ENCODE assay signal across 22 cellular contexts in the genomic region with DNA sequence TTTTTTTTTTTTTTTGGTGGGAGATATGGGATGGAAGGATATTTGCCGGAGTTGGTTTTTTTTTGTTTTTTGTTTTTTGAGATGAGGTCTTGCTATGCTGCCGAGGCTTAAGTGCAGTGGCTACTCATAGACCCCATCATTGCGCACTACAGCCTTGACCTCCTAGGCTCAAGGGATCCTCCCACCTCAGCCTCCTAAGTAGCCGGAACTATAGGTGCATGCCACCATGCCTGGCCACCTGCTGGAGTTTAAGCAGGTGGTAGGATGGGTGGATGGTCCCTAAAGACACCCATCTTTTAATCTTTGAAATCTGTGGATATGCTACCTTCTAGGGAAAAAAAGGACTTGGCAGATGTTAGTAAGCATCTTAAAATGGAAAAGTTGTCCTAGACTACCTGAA.
"Had no signal": no experiment of that assay in that cellular context is flagged by ENCODE, and none has a peak within 500 bp of the region (broad histone marks: within the 10 kb centered on the region; RNA-seq: fewer than 3 reads in every experiment).

No MANE protein-coding gene starts in this region.

- H3K4me3 Mint-ChIP-seq: naive B cell; nephron; stimulated activated memory B cell treated with anti-CD40 and anti-IgM and Interleukin-4, amounts not matched to agents 10 μg/mL and 1 μg/mL and 100 μg/mL, for 72 hours; stimulated activated naive CD8-positive, alpha-beta T cell treated with anti-CD3 and anti-CD28 coated beads, Interleukin-15, Interleukin-2, amounts not matched to agents 100 ng/mL and 50 ng/mL, for 24 hours had no signal

- H3K4me3 ChIP-seq: colonic mucosa, hepatocyte, lung, pancreas, right lobe of liver, tibial artery had no signal

- ATAC-seq: foreskin keratinocyte; left cardiac atrium; left ventricle myocardium superior; pancreas; right lobe of liver; stimulated activated memory B cell treated with anti-CD40 and anti-IgM and Interleukin-4, amounts not matched to agents 10 μg/mL and 1 μg/mL and 100 μg/mL, for 72 hours had no signal

- H3K9me3 ChIP-seq: colonic mucosa, pancreas, right lobe of liver, tibial artery had no signal

- H3K27me3 ChIP-seq: colonic mucosa, foreskin keratinocyte, hepatocyte, pancreas, right lobe of liver, tibial artery had no signal

- H3K4me2 ChIP-seq: hepatocyte had no signal

- DNase-seq: colonic mucosa; dermis blood vessel endothelial cell; erythroblast; foreskin keratinocyte; head of caudate nucleus; kidney; left cardiac atrium; left ventricle myocardium superior; mesendoderm; naive B cell; occipital lobe; pancreas; stimulated activated CD4-positive, alpha-beta T cell treated with anti-CD3 and anti-CD28 coated beads, Interleukin-4, amount 100 ng/mL, for 24 hours; tibial artery had no signal

- H3K36me3 Mint-ChIP-seq: naive B cell; stimulated activated memory B cell treated with anti-CD40 and anti-IgM and Interleukin-4, amounts not matched to agents 10 μg/mL and 1 μg/mL and 100 μg/mL, for 72 hours had no signal

- H3K9me3 Mint-ChIP-seq: naive B cell; nephron; stimulated activated memory B cell treated with anti-CD40 and anti-IgM and Interleukin-4, amounts not matched to agents 10 μg/mL and 1 μg/mL and 100 μg/mL, for 72 hours; stimulated activated naive CD8-positive, alpha-beta T cell treated with anti-CD3 and anti-CD28 coated beads, Interleukin-15, Interleukin-2, amounts not matched to agents 100 ng/mL and 50 ng/mL, for 24 hours had no signal

- H2AFZ ChIP-seq: hepatocyte had no signal

- H3K27me3 Mint-ChIP-seq: stimulated activated naive CD8-positive, alpha-beta T cell treated with anti-CD3 and anti-CD28 coated beads, Interleukin-15, Interleukin-2, amounts not matched to agents 100 ng/mL and 50 ng/mL, for 24 hours had no signal

- H3K27ac Mint-ChIP-seq: naive B cell; nephron; progenitor cell of endocrine pancreas; stimulated activated memory B cell treated with anti-CD40 and anti-IgM and Interleukin-4, amounts not matched to agents 10 μg/mL and 1 μg/mL and 100 μg/mL, for 72 hours; stimulated activated naive CD8-positive, alpha-beta T cell treated with anti-CD3 and anti-CD28 coated beads, Interleukin-15, Interleukin-2, amounts not matched to agents 100 ng/mL and 50 ng/mL, for 24 hours had no signal

- H3K36me3 ChIP-seq: colonic mucosa, pancreas, right lobe of liver, tibial artery had no signal

- FAIRE-seq: endothelial cell of umbilical vein, kidney, pancreas had no signal

- H3K27ac ChIP-seq: colonic mucosa, foreskin keratinocyte, hepatocyte, pancreas, right lobe of liver, tibial artery had no signal
